10 cellular contexts compared by ENCODE assay signal in the genomic region with DNA sequence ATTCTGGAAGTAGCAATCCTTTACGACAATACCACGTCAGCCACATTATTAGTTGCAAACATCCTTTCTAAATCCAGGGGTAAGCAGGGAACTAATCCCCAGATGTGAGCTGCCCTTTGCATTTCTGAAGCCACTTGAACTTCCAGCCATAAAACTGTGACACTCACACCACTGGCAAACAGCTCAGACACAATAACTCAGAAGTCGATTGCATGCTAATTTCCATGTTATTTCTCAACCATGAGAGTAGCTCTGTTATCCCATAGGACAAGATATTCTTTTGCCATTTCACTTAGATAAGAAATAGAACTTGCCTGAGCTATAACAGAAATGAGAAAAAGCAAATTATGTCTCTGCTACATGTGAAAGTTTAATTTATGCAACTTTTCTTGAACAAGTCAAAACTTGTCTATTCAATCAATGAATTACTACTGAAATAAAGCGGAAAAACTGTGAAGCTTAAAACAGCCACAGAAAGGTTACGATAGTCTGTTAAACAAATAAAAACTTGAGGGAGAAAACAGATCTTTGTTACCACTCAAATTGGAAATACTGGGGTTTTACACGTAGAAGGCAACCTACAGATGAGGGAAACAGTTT.
DNase-seq lines count a peak whose midpoint lies in the region; ATAC-seq lines count a peak whose summit lies in the region.
"Had no signal": no experiment of that assay in that cellular context is flagged by ENCODE, and none has a peak within 500 bp of the region (broad histone marks: within the 10 kb centered on the region; RNA-seq: fewer than 3 reads in every experiment).

No MANE protein-coding gene starts in this region.

- H3K9me3 Mint-ChIP-seq in activated naive CD8-positive, alpha-beta T cell treated with anti-CD3 and anti-CD28 coated beads, Interleukin-2, amount 50 U/mL, for 24 hours, result peaks cover 4% of the 10 kb centered on the region
- H3K9me3 Mint-ChIP-seq in naive thymus-derived CD4-positive, alpha-beta T cell, result peaks cover 0 to 16% (median 5%) of the 10 kb centered on the region in 11 donors

- H3K36me3 ChIP-seq in naive thymus-derived CD4-positive, alpha-beta T cell (ENCODE audit: control insufficient read depth in 2 of 3, insufficient read depth in 3 of 3, low read length in 3 of 3), result peaks cover 0 to 22% (median 3%) of the 10 kb centered on the region in 3 experiments

- CTCF ChIA-PET in naive thymus-derived CD4-positive, alpha-beta T cell (lab: Charles Lee), result interaction anchor here (0.8 to 1.5 kb wide), 5 partner anchors 10 to 260 kb away, joined by 3 to 10 read pairs (median 4); no protein-coding TSS in a partner anchor

- ATAC-seq in activated naive CD8-positive, alpha-beta T cell treated with anti-CD3 and anti-CD28 coated beads, Interleukin-2, amount 50 U/mL, for 24 hours, result no peak
- ATAC-seq in naive thymus-derived CD4-positive, alpha-beta T cell, result no peak
- no peak for ATAC-seq in HG02938 (IDR thresholded peaks at IDR 0.05; ENCODE audit: unreplicated experiment)

- DNase-seq in CD1c-positive myeloid dendritic cell (ENCODE audit: extremely low spot score) (peak; percentile 27), HuH-7 (ENCODE audit: low spot score) (peak; percentile 52), HPDE6-E6E7 (ENCODE audit: extremely low spot score) (no peak), RPMI8226 (no peak)
- DNase-seq in activated naive CD8-positive, alpha-beta T cell treated with anti-CD3 and anti-CD28 coated beads, Interleukin-2, amount 50 U/mL, for 24 hours, result no peak
- DNase-seq in naive thymus-derived CD4-positive, alpha-beta T cell, result no peak
- no peak for DNase-seq in activated CD4-positive, CD25-positive, alpha-beta regulatory T cell (lab: John Stamatoyannopoulos, UW)
- DNase-seq: effector CD4-positive, alpha-beta T cell; NCI-H1694 treated with DMSO at 0.1 percent for 48 hours had no signal

- H3K9me3 ChIP-seq in naive thymus-derived CD4-positive, alpha-beta T cell (ENCODE audit: control insufficient read depth in 2 of 3, low read length in 3 of 3), result no peaks in the 10 kb centered on the region

- H3K4me1 ChIP-seq in naive thymus-derived CD4-positive, alpha-beta T cell (ENCODE audit: control insufficient read depth in 2 of 2, insufficient read depth in 2 of 2, low read length in 2 of 2), result peaks cover 78 to 81% of the 10 kb centered on the region in 2 donors

- peak overlapping the region; percentile 82 for H3K27ac ChIP-seq in naive thymus-derived CD4-positive, alpha-beta T cell (ENCODE audit: low read depth, low read length)

- peak overlapping the region; percentile 76 for H3K27ac Mint-ChIP-seq in activated naive CD8-positive, alpha-beta T cell treated with anti-CD3 and anti-CD28 coated beads, Interleukin-2, amount 50 U/mL, for 24 hours
- H3K27ac Mint-ChIP-seq in naive thymus-derived CD4-positive, alpha-beta T cell, result peak overlapping the region; percentile 88 to 99 (median 94)

- H3K4me3 ChIP-seq in naive thymus-derived CD4-positive, alpha-beta T cell (ENCODE audit: low read length), result peak overlapping the region; percentile 1

- POLR2A ChIA-PET in naive thymus-derived CD4-positive, alpha-beta T cell (lab: Charles Lee), result interaction anchor here (0.7 to 19.3 kb wide), 12 partner anchors 8 to 396 kb away, joined by 3 to 429 read pairs (median 4); partner anchors contain the start of gene MEIG1

- intact Hi-C loops in naive thymus-derived CD4-positive, alpha-beta T cell (cut with micrococcal nuclease), result loop anchor here (1.0 to 5.0 kb wide), 4 partner anchors 9 to 775 kb away; no protein-coding TSS in a partner anchor

- H3K4me1 Mint-ChIP-seq in activated naive CD8-positive, alpha-beta T cell treated with anti-CD3 and anti-CD28 coated beads, Interleukin-2, amount 50 U/mL, for 24 hours, result peaks cover 94% of the 10 kb centered on the region
- peaks cover 83 to 100% (median 92%) of the 10 kb centered on the region in 7 donors for H3K4me1 Mint-ChIP-seq in naive thymus-derived CD4-positive, alpha-beta T cell

- H3K36me3 Mint-ChIP-seq in activated naive CD8-positive, alpha-beta T cell treated with anti-CD3 and anti-CD28 coated beads, Interleukin-2, amount 50 U/mL, for 24 hours (ENCODE audit: low read depth), result peaks cover 49% of the 10 kb centered on the region
- H3K36me3 Mint-ChIP-seq in naive thymus-derived CD4-positive, alpha-beta T cell, result peaks cover 23 to 50% (median 33%) of the 10 kb centered on the region in 5 donors

- H3K4me3 Mint-ChIP-seq in activated naive CD8-positive, alpha-beta T cell treated with anti-CD3 and anti-CD28 coated beads, Interleukin-2, amount 50 U/mL, for 24 hours, result peak overlapping the region; percentile 54
- peak overlapping the region; percentile 65 to 98 (median 86) for H3K4me3 Mint-ChIP-seq in naive thymus-derived CD4-positive, alpha-beta T cell

- H3K27me3 ChIP-seq in naive thymus-derived CD4-positive, alpha-beta T cell (ENCODE audit: control insufficient read depth in 2 of 2, insufficient read depth in 2 of 2, low read length in 2 of 2), result no peaks in the 10 kb centered on the region

- H3K27me3 Mint-ChIP-seq in activated naive CD8-positive, alpha-beta T cell treated with anti-CD3 and anti-CD28 coated beads, Interleukin-2, amount 50 U/mL, for 24 hours, result no peaks in the 10 kb centered on the region
- H3K27me3 Mint-ChIP-seq in naive thymus-derived CD4-positive, alpha-beta T cell, result no peaks in the 10 kb centered on the region

Comparison
In these comparisons a context has a peak if more than half of its experiments do, and no peak if none do; other contexts are left out.
1. DNase-seq: peak in CD1c-positive myeloid dendritic cell (single experiment) and HuH-7 (single experiment); none in activated naive CD8-positive, alpha-beta T cell treated with anti-CD3 and anti-CD28 coated beads, Interleukin-2, amount 50 U/mL, for 24 hours (single experiment), naive thymus-derived CD4-positive, alpha-beta T cell (0 of 9), HPDE6-E6E7 (single experiment), RPMI8226 (single experiment) and activated CD4-positive, CD25-positive, alpha-beta regulatory T cell (0 of 4).